ENCODE assay signal across 5 cellular contexts in genomic region chr16:74413485-74413884, GRCh38. TPM values are rescaled to one million over a fixed set of nuclear protein-coding genes. Genes with fewer than 3 reads are reported as not detected.
"Had no signal": no experiment of that assay in that cellular context is flagged by ENCODE, and none has a peak within 500 bp of the region (broad histone marks: within the 10 kb centered on the region; RNA-seq: fewer than 3 reads in every experiment).

No MANE protein-coding gene starts in this region.

RNA-seq across cellular contexts. Expression of gene CLEC18B, which starts 7.8 kb away (rescaled TPM):
- total RNA-seq: activated naive CD4-positive, alpha-beta T cell treated with anti-CD3 and anti-CD28 coated beads for 36 hours; ascending aorta; dermis microvascular lymphatic vessel endothelial cell had no signal

RNA-seq across cellular contexts. Expression of gene NPIPB15, which starts 37.4 kb away (rescaled TPM):
- total RNA-seq: activated naive CD8-positive, alpha-beta T cell treated with anti-CD3 and anti-CD28 coated beads for 36 hours; ascending aorta; epithelial cell of proximal tubule had no signal
